ENCODE assay signal across 17 cellular contexts in genomic region chr17:33962857-33963655, GRCh38.
DNase-seq lines count a peak whose midpoint lies in the region; ATAC-seq, FAIRE-seq and TF ChIP-seq lines count a peak whose summit lies in the region.
"Had no signal": no experiment of that assay in that cellular context is flagged by ENCODE, and none has a peak within 500 bp of the region (broad histone marks: within the 10 kb centered on the region; RNA-seq: fewer than 3 reads in every experiment).

No MANE protein-coding gene starts in this region.

- no peak overlapping the region; the same call in 1 of the 2 replicates for H3K4me2 ChIP-seq in MM.1S (ENCODE audit: low read depth, low read length)
- peak overlapping the region; percentile 33; the same call in 1 of the 2 replicates for H3K4me2 ChIP-seq in K562 (ENCODE audit: insufficient read depth, low read length)

- POLR2A ChIA-PET in K562 (lab: Yijun Ruan, JAX), result interaction anchor here (0.5 to 2.9 kb wide), 6 partner anchors 8 to 91 kb away, joined by 3 to 9 read pairs (median 4); no protein-coding TSS in a partner anchor

- CTCF ChIA-PET in K562 (lab: Yijun Ruan, JAX; ENCODE audit: low intra/inter-chr PET ratio), result no interaction called here

- no TSS peak for BruUV-seq in K562 (replicated peaks; lab: Mats Ljungman, UMichigan)

- FAIRE-seq in GM12892 (lab: Jason Lieb, UNC) (peak; percentile 94), K562 (lab: Jason Lieb, UNC) (no peak)
- FAIRE-seq: RCC 7860 had no signal

- H3K9me3 ChIP-seq in MM.1S (replicated peaks; ENCODE audit: insufficient read depth, low read length) (no peaks in the 10 kb centered on the region), K562 (replicated peaks; ENCODE audit: control insufficient read depth, insufficient read depth, low read depth, low read length) (no peaks in the 10 kb centered on the region; the same call in 1 of the 2 replicates), body of pancreas (peaks cover 0 to 7% (median 0%) of the 10 kb centered on the region in 3 donors), esophagus squamous epithelium (peaks cover 0 to 11% (median 11%) of the 10 kb centered on the region in 3 donors)
- H3K9me3 ChIP-seq: HAP-1, ovary had no signal

- TF ChIP-seq CTCF in MM.1S (IDR thresholded peaks at IDR 0.05; ENCODE audit: low read length) (no peak), K562 (IDR thresholded peaks at IDR 0.05 in 2 of 3, conservative IDR thresholded peaks at IDR 0.05 in 1 of 3; ENCODE audit: insufficient read depth in 2 of 3, low read depth in 1 of 3, low read length in 3 of 3) (no peak), body of pancreas (IDR thresholded peaks at IDR 0.05) (no peak), esophagus squamous epithelium (IDR thresholded peaks at IDR 0.05) (no peak)

- H3K79me2 ChIP-seq in MM.1S (ENCODE audit: low read length) (no peaks in the 10 kb centered on the region), K562 (ENCODE audit: control insufficient read depth, insufficient read depth, low read length) (no peaks in the 10 kb centered on the region)

- ATAC-seq in K562 (no peak), body of pancreas (no peak)
- ATAC-seq: left colon had no signal

- no peak overlapping the region for H3K4me3 ChIP-seq in MM.1S (ENCODE audit: low read length)
- H3K4me3 ChIP-seq in K562, result no peak overlapping the region
- H3K4me3 ChIP-seq in body of pancreas, result no peak overlapping the region
- no peak overlapping the region for H3K4me3 ChIP-seq in esophagus squamous epithelium
- H3K4me3 ChIP-seq: HAP-1, ovary had no signal

- peaks cover 15% of the 10 kb centered on the region; the same call in 1 of the 2 replicates for H3F3A ChIP-seq in MM.1S (ENCODE audit: insufficient read depth, low read length)

- intact Hi-C loops in K562 (cut with micrococcal nuclease), result no loop called here
- intact Hi-C loops in body of pancreas (cut with DNase I), result no loop called here
- intact Hi-C loops in esophagus squamous epithelium (cut with DNase I), result no loop called here

- H3K9ac ChIP-seq in MM.1S (ENCODE audit: low read length), result no peak overlapping the region
- H3K9ac ChIP-seq in K562 (ENCODE audit: insufficient read depth in 1 of 2, low read depth in 2 of 2, low read length in 2 of 2), result no peak overlapping the region

- no peaks in the 10 kb centered on the region for H3K9me1 ChIP-seq in K562 (ENCODE audit: control insufficient read depth, insufficient read depth, low read length)

- H2AFZ ChIP-seq in MM.1S (ENCODE audit: low read length) (no peak overlapping the region), K562 (ENCODE audit: low read depth, low read length) (peak overlapping the region; percentile 61)

- no peaks in the 10 kb centered on the region for H3K36me3 ChIP-seq in MM.1S (replicated peaks; ENCODE audit: insufficient read depth, low read length)
- H3K36me3 ChIP-seq in K562 (ENCODE audit: control insufficient read depth, insufficient read depth, low read length), result no peaks in the 10 kb centered on the region
- H3K36me3 ChIP-seq in body of pancreas (replicated peaks in 1 of 2; ENCODE audit: insufficient read depth in 1 of 2, low read depth in 2 of 2), result no peaks in the 10 kb centered on the region
- H3K36me3 ChIP-seq in esophagus squamous epithelium, result no peaks in the 10 kb centered on the region
- H3K36me3 ChIP-seq: HAP-1, ovary had no signal

- no peak for TF ChIP-seq RAD21 in K562 (CRISPR knock-in tag; conservative IDR thresholded peaks at IDR 0.05 in 1 of 2, IDR thresholded peaks at IDR 0.05 in 1 of 2)

- H3K27ac ChIP-seq in MM.1S (ENCODE audit: low read length) (peak overlapping the region; percentile 2; the same call in 1 of the 2 replicates), K562 (ENCODE audit: extremely low read depth, low read depth, low read length) (no peak overlapping the region), body of pancreas (no peak overlapping the region), esophagus squamous epithelium (no peak overlapping the region)
- H3K27ac ChIP-seq: ovary had no signal

- no peak for TF ChIP-seq POLR2A in GM12892 (IDR thresholded peaks at IDR 0.05; ENCODE audit: low read depth, low read length)
- TF ChIP-seq POLR2A in K562 (conservative IDR thresholded peaks at IDR 0.05), result no peak
- TF ChIP-seq POLR2A in body of pancreas (IDR thresholded peaks at IDR 0.05), result no peak
- TF ChIP-seq POLR2A in esophagus squamous epithelium (IDR thresholded peaks at IDR 0.05), result no peak

- in situ Hi-C loops in K562 (cut with MboI), result no loop called here

- H3K27me3 ChIP-seq in MM.1S (replicated peaks; ENCODE audit: insufficient read depth, low read length) (no peaks in the 10 kb centered on the region), K562 (ENCODE audit: control insufficient read depth in 2 of 2, insufficient read depth in 2 of 2, low read length in 2 of 2) (peaks cover 0 to 3% of the 10 kb centered on the region in 2 experiments; a peak in 1 of 5 replicates), body of pancreas (no peaks in the 10 kb centered on the region), esophagus squamous epithelium (no peaks in the 10 kb centered on the region)
- H3K27me3 ChIP-seq: ovary had no signal

- no peak for TF ChIP-seq EP300 in K562 (IDR thresholded peaks at IDR 0.05; ENCODE audit: low read length)

- WGBS in K562 (ENCODE audit: insufficient coverage, low coverage, missing lambda C conversion rate), result 0% methylated on average over 7 of the region's 7 CpGs
- 53 to 63% methylated on average over 7 of the region's 7 CpGs for WGBS in body of pancreas, 2 donors
- WGBS in esophagus squamous epithelium, 2 donors, result 53 to 65% methylated on average over 7 of the region's 7 CpGs

- no peaks in the 10 kb centered on the region for H4K20me1 ChIP-seq in MM.1S (ENCODE audit: insufficient read depth, low read length)
- H4K20me1 ChIP-seq in K562 (replicated peaks; ENCODE audit: control insufficient read depth, insufficient read depth, low read length), result no peaks in the 10 kb centered on the region

- H3K4me1 ChIP-seq in MM.1S (ENCODE audit: low read length) (peaks cover 25% of the 10 kb centered on the region), K562 (replicated peaks in 1 of 2; ENCODE audit: control insufficient read depth in 2 of 2, insufficient read depth in 2 of 2, low read length in 2 of 2) (peaks cover 0 to 14% of the 10 kb centered on the region in 2 experiments; a peak in 2 of 5 replicates), body of pancreas (no peaks in the 10 kb centered on the region), esophagus squamous epithelium (peaks cover 0 to 36% (median 11%) of the 10 kb centered on the region in 3 donors)
- H3K4me1 ChIP-seq: HAP-1 had no signal

- DNase-seq in CD1c-positive myeloid dendritic cell (ENCODE audit: extremely low spot score), result peak; percentile 60
- DNase-seq in GM12892 (ENCODE audit: insufficient read length), result no peak
- no peak for DNase-seq in MM.1S
- no peak for DNase-seq in K562 (ENCODE audit: extremely low read depth in 1 of 4, low spot score in 3 of 4)
- DNase-seq in body of pancreas, result no peak
- DNase-seq in cerebellar nuclear complex (lab: John Stamatoyannopoulos, UW), result no peak
- DNase-seq in esophagus squamous epithelium (lab: John Stamatoyannopoulos, UW), result no peak
- DNase-seq: amygdala; C1 segment of cervical spinal cord; endodermal cell; left colon; NCI-H2081 treated with DMSO at 0.1 percent for 48 hours; NCI-H526; ovary; stimulated activated CD4-positive, alpha-beta T cell treated with anti-CD3 and anti-CD28 coated beads, Interleukin-4, amount 100 ng/mL, for 4 hours had no signal

- no peaks in the 10 kb centered on the region for H3K9me2 ChIP-seq in MM.1S (replicated peaks; ENCODE audit: insufficient read depth, low read length)

TF ChIP-seq in K562, 482 proteins besides CTCF, POLR2A, EP300 and RAD21:
- TF ChIP-seq SPI1 (IDR thresholded peaks at IDR 0.05; ENCODE audit: borderline replicate concordance, low read depth, low read length) (0 out of 2 replicates have a peak, but pooled peaks have one; percentile 1), CCNT2 (IDR thresholded peaks at IDR 0.05; ENCODE audit: borderline replicate concordance, extremely low read depth, insufficient read length, low read depth, low read length) (no peak), ZNF79 (CRISPR knock-in tag; IDR thresholded peaks at IDR 0.05; ENCODE audit: low read depth) (no peak)
